Comparison of ENCODE assay signal across 14 cellular contexts in the genomic region with DNA sequence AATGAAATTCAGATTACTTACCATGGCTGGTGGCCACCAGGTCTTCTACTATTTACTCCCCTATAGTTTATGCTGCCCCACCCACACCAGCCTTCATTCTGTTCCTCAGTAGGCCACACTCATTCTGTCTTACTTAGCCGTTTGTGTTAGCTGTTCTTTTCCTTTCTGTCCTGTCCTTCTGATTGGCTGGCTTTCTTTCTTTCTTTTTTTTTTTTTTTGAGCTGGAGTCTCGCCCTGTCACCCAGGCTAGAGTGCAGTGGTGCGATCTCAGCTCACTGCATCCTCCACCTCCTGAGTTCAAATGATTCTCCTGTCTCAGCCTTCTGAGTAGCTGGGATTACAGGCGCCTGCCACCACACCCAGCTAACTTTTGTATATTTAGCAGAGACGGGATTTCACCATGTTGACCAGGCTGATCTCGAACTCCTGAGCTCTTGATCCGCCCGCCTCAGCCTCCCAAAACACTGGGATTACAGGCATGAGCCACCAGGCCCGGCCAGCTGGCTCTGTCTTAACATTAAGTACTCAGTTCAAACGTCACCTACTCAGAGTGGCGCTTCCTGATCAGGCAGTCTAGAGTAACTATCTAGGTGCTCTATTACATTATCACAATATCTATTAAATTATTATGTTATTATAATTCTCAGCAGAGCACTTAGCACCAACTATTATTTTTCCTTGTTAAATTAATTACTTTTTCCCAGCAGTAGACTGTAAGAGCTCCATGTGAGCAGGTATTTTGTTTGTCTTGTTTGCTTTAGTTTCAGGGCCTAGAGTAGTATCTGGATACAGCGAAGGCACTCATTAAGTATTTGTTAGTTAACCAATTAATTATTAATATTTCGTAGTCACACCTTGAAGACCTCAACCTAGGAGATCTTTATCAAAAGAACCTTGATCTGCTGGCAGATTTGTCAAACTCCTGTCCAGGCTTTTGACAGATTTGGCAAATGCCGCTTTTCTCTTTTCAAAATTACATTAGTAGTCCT. TPM values are rescaled to one million over a fixed set of nuclear protein-coding genes. Genes with fewer than 3 reads are reported as not detected.
DNase-seq lines count a peak whose midpoint lies in the region; ATAC-seq and TF ChIP-seq lines count a peak whose summit lies in the region.
"Had no signal": no experiment of that assay in that cellular context is flagged by ENCODE, and none has a peak within 500 bp of the region (broad histone marks: within the 10 kb centered on the region; RNA-seq: fewer than 3 reads in every experiment).

No MANE protein-coding gene starts in this region.

- POLR2A ChIA-PET in activated CD4-positive, alpha-beta T cell treated with anti-CD3 and anti-CD28 coated beads, Interleukin-2, amount 10 ng/mL, durations not matched to agents 7 days and 5 days (lab: Charles Lee) = no interaction called here
- POLR2A ChIA-PET in activated CD4-positive, alpha-beta T cell treated with anti-CD3 and anti-CD28 coated beads for 36 hours (lab: Charles Lee) = no interaction called here
- POLR2A ChIA-PET in SK-N-SH (lab: Yijun Ruan, JAX) = no interaction called here

- H3K4me1 Mint-ChIP-seq in activated CD4-positive, alpha-beta T cell treated with anti-CD3 and anti-CD28 coated beads, Interleukin-2, amount 10 ng/mL, durations not matched to agents 7 days and 5 days = peaks cover 23% of the 10 kb centered on the region
- peaks cover 41% of the 10 kb centered on the region for H3K4me1 Mint-ChIP-seq in activated CD4-positive, alpha-beta T cell treated with anti-CD3 and anti-CD28 coated beads for 36 hours
- H3K4me1 Mint-ChIP-seq in stimulated activated effector memory CD8-positive, alpha-beta T cell treated with anti-CD3 and anti-CD28 coated beads, Interleukin-12 subunit alpha, Interleukin-12 subunit beta, amount 100 ng/mL, for 72 hours = peaks cover 18% of the 10 kb centered on the region

- no peaks in the 10 kb centered on the region for H3K27me3 ChIP-seq in SK-N-SH (ENCODE audit: insufficient read depth)

- no peak for TF ChIP-seq RAD21 in SK-N-SH (IDR thresholded peaks at IDR 0.05; ENCODE audit: low read length)

- H3K9ac ChIP-seq in SK-N-SH = peak overlapping the region; percentile 4; the same call in 1 of the 2 replicates

- no peaks in the 10 kb centered on the region for H4K20me1 ChIP-seq in SK-N-SH (ENCODE audit: insufficient read depth)

- TF ChIP-seq CTCF in SK-N-SH (IDR thresholded peaks at IDR 0.05) (no peak), fibroblast of villous mesenchyme (IDR thresholded peaks at IDR 0.05; ENCODE audit: insufficient read depth, low read depth, low read length) (no peak)

- ATAC-seq in activated CD4-positive, alpha-beta T cell treated with anti-CD3 and anti-CD28 coated beads for 36 hours = no peak
- ATAC-seq in stimulated activated effector memory CD8-positive, alpha-beta T cell treated with anti-CD3 and anti-CD28 coated beads, Interleukin-12 subunit alpha, Interleukin-12 subunit beta, amount 100 ng/mL, for 72 hours = peak; percentile 46
- no peak for ATAC-seq in GM18519 (IDR thresholded peaks at IDR 0.05; ENCODE audit: low FRiP score, unreplicated experiment)
- ATAC-seq: left ventricle myocardium superior had no signal

- peaks cover 58% of the 10 kb centered on the region for H3K79me2 ChIP-seq in SK-N-SH (ENCODE audit: insufficient read depth)

- WGBS in SK-N-SH (ENCODE audit: low lambda C conversion rate) = 85% methylated on average over 13 of the region's 14 CpGs

- H3K4me1 ChIP-seq in SK-N-SH (ENCODE audit: control insufficient read depth in 1 of 2, insufficient read depth in 2 of 2, low read depth in 1 of 2, low read length in 1 of 2) = peaks cover 0 to 9% of the 10 kb centered on the region in 2 experiments

- no peaks in the 10 kb centered on the region for H3K36me3 ChIP-seq in SK-N-SH (replicated peaks in 1 of 2; ENCODE audit: control insufficient read depth in 1 of 2, insufficient read depth in 2 of 2, low read length in 1 of 2)

- no peak overlapping the region for H3K4me3 ChIP-seq in SK-N-SH (ENCODE audit: low read depth in 2 of 2, low read length in 1 of 2)
- no peak overlapping the region for H3K4me3 ChIP-seq in fibroblast of villous mesenchyme (ENCODE audit: low read depth, low read length)

- no peak for DNase-seq in activated CD4-positive, alpha-beta T cell treated with anti-CD3 and anti-CD28 coated beads, Interleukin-2, amount 10 ng/mL, durations not matched to agents 7 days and 5 days
- no peak for DNase-seq in activated CD4-positive, alpha-beta T cell treated with anti-CD3 and anti-CD28 coated beads for 36 hours
- DNase-seq in SK-N-SH = no peak
- peak; percentile 15 for DNase-seq in fibroblast of villous mesenchyme (ENCODE audit: low read depth)
- no peak for DNase-seq in stimulated activated effector memory CD8-positive, alpha-beta T cell treated with anti-CD3 and anti-CD28 coated beads, Interleukin-12 subunit alpha, Interleukin-12 subunit beta, amount 100 ng/mL, for 72 hours (ENCODE audit: low spot score in 2 of 2)
- DNase-seq in cerebellum (ENCODE audit: low spot score) = no peak
- DNase-seq in NCI-H1694 treated with DMSO at 0.1 percent for 48 hours (lab: John Stamatoyannopoulos, UW) = no peak
- DNase-seq: activated CD8-positive, alpha-beta memory T cell treated with anti-CD3 and anti-CD28 coated beads for 24 hours; activated effector memory CD4-positive, alpha-beta T cell treated with anti-CD3 and anti-CD28 coated beads, Interleukin-2, amount 50 U/mL, for 16 hours; left ventricle myocardium superior; stimulated activated naive CD8-positive, alpha-beta T cell treated with anti-CD3 and anti-CD28 coated beads, Interleukin-15, Interleukin-2, amounts not matched to agents 100 U/mL and 50 U/mL, for 24 hours; trophoblast cell had no signal

- H3K27ac ChIP-seq in SK-N-SH (ENCODE audit: low read depth in 2 of 2, low read length in 1 of 2) = peak overlapping the region in 1 of 2 experiments; percentile 63; a peak in 1 of 4 replicates

- H3K27ac Mint-ChIP-seq in activated CD4-positive, alpha-beta T cell treated with anti-CD3 and anti-CD28 coated beads, Interleukin-2, amount 10 ng/mL, durations not matched to agents 7 days and 5 days = peak overlapping the region; percentile 48
- H3K27ac Mint-ChIP-seq in activated CD4-positive, alpha-beta T cell treated with anti-CD3 and anti-CD28 coated beads for 36 hours = no peak overlapping the region
- H3K27ac Mint-ChIP-seq in stimulated activated effector memory CD8-positive, alpha-beta T cell treated with anti-CD3 and anti-CD28 coated beads, Interleukin-12 subunit alpha, Interleukin-12 subunit beta, amount 100 ng/mL, for 72 hours = no peak overlapping the region

- H2AFZ ChIP-seq in SK-N-SH (ENCODE audit: low read depth) = no peak overlapping the region

- H3K9me3 Mint-ChIP-seq in activated CD4-positive, alpha-beta T cell treated with anti-CD3 and anti-CD28 coated beads, Interleukin-2, amount 10 ng/mL, durations not matched to agents 7 days and 5 days = no peaks in the 10 kb centered on the region
- no peaks in the 10 kb centered on the region for H3K9me3 Mint-ChIP-seq in activated CD4-positive, alpha-beta T cell treated with anti-CD3 and anti-CD28 coated beads for 36 hours (ENCODE audit: low read depth)
- H3K9me3 Mint-ChIP-seq in stimulated activated effector memory CD8-positive, alpha-beta T cell treated with anti-CD3 and anti-CD28 coated beads, Interleukin-12 subunit alpha, Interleukin-12 subunit beta, amount 100 ng/mL, for 72 hours = no peaks in the 10 kb centered on the region
- H3K9me3 Mint-ChIP-seq: CD14-positive monocyte had no signal

- no peak overlapping the region for H3K4me3 Mint-ChIP-seq in activated CD4-positive, alpha-beta T cell treated with anti-CD3 and anti-CD28 coated beads, Interleukin-2, amount 10 ng/mL, durations not matched to agents 7 days and 5 days
- no peak overlapping the region for H3K4me3 Mint-ChIP-seq in activated CD4-positive, alpha-beta T cell treated with anti-CD3 and anti-CD28 coated beads for 36 hours
- no peak overlapping the region for H3K4me3 Mint-ChIP-seq in stimulated activated effector memory CD8-positive, alpha-beta T cell treated with anti-CD3 and anti-CD28 coated beads, Interleukin-12 subunit alpha, Interleukin-12 subunit beta, amount 100 ng/mL, for 72 hours
- H3K4me3 Mint-ChIP-seq: CD14-positive monocyte had no signal

- H3K9me2 ChIP-seq in SK-N-SH = no peaks in the 10 kb centered on the region

- no peaks in the 10 kb centered on the region for H3K9me3 ChIP-seq in SK-N-SH

- intact Hi-C loops in activated CD4-positive, alpha-beta T cell treated with anti-CD3 and anti-CD28 coated beads for 36 hours (cut with DNase I, micrococcal nuclease) = no loop called here

- H3F3A ChIP-seq in SK-N-SH (replicated peaks; ENCODE audit: insufficient read depth) = peaks cover 31% of the 10 kb centered on the region

- CTCF ChIA-PET in activated CD4-positive, alpha-beta T cell treated with anti-CD3 and anti-CD28 coated beads, Interleukin-2, amount 10 ng/mL, durations not matched to agents 7 days and 5 days (lab: Charles Lee) = interaction anchor here (0.6 to 3.4 kb wide), 5 partner anchors 8 to 245 kb away, joined by 3 to 9 read pairs (median 4); no protein-coding TSS in a partner anchor
- CTCF ChIA-PET in activated CD4-positive, alpha-beta T cell treated with anti-CD3 and anti-CD28 coated beads for 36 hours (lab: Charles Lee) = interaction anchor here (0.6 to 2.8 kb wide), 6 partner anchors 8 to 435 kb away, joined by 3 to 28 read pairs (median 4); no protein-coding TSS in a partner anchor
- CTCF ChIA-PET in SK-N-SH (lab: Yijun Ruan, JAX) = interaction anchor here (1.1 to 4.1 kb wide), 4 partner anchors 8 to 430 kb away, joined by 3 to 38 read pairs (median 16); no protein-coding TSS in a partner anchor

- peaks cover 4% of the 10 kb centered on the region for H3K36me3 Mint-ChIP-seq in activated CD4-positive, alpha-beta T cell treated with anti-CD3 and anti-CD28 coated beads, Interleukin-2, amount 10 ng/mL, durations not matched to agents 7 days and 5 days (ENCODE audit: low read depth)
- H3K36me3 Mint-ChIP-seq in activated CD4-positive, alpha-beta T cell treated with anti-CD3 and anti-CD28 coated beads for 36 hours (ENCODE audit: low read depth) = peaks cover 17% of the 10 kb centered on the region
- H3K36me3 Mint-ChIP-seq in stimulated activated effector memory CD8-positive, alpha-beta T cell treated with anti-CD3 and anti-CD28 coated beads, Interleukin-12 subunit alpha, Interleukin-12 subunit beta, amount 100 ng/mL, for 72 hours = no peaks in the 10 kb centered on the region
- H3K36me3 Mint-ChIP-seq: CD14-positive monocyte had no signal

- no peak for TF ChIP-seq EP300 in SK-N-SH (IDR thresholded peaks at IDR 0.05; ENCODE audit: borderline replicate concordance in 1 of 2, low read depth in 1 of 2, low read length in 1 of 2)

- H3K4me2 ChIP-seq in SK-N-SH = no peak overlapping the region

- no peaks in the 10 kb centered on the region for H3K27me3 Mint-ChIP-seq in activated CD4-positive, alpha-beta T cell treated with anti-CD3 and anti-CD28 coated beads, Interleukin-2, amount 10 ng/mL, durations not matched to agents 7 days and 5 days
- H3K27me3 Mint-ChIP-seq in activated CD4-positive, alpha-beta T cell treated with anti-CD3 and anti-CD28 coated beads for 36 hours = no peaks in the 10 kb centered on the region

RNA-seq across cellular contexts. Expression of gene CMSS1, which starts 6.4 kb away (rescaled TPM):
- 10 to 100 TPM; 34.8 to 37.2 TPM for total RNA-seq in activated CD4-positive, alpha-beta T cell treated with anti-CD3 and anti-CD28 coated beads, Interleukin-2, amount 10 ng/mL, durations not matched to agents 7 days and 5 days
- total RNA-seq in activated CD4-positive, alpha-beta T cell treated with anti-CD3 and anti-CD28 coated beads for 36 hours = 10 to 100 TPM; 94.0 to 96.3 TPM
- 9.1 and 9.2 TPM in 2 replicates for polyA plus RNA-seq in SK-N-SH (2012; rRNA removed)
- 14.6 and 20.5 TPM in 2 replicates for polyA plus RNA-seq in SK-N-SH (2012; cell fraction: cytosol; rRNA removed)
- polyA plus RNA-seq in SK-N-SH (2012; cell fraction: nucleus; rRNA removed) = 1.9 and 5.4 TPM in 2 replicates
- total RNA-seq in fibroblast of villous mesenchyme (7.1 and 8.6 TPM in 2 replicates), cerebellum (13.6 TPM)
